In genomic region chrY:20990123-20990522, GRCh38 we compare ENCODE assay signal across 26 cellular contexts.
A peak's percentile ranks its signal among the peaks of the same experiment; 100 is the strongest.
DNase-seq lines count a peak whose midpoint lies in the region; ATAC-seq and TF ChIP-seq lines count a peak whose summit lies in the region.
"Had no signal": no experiment of that assay in that cellular context is flagged by ENCODE, and none has a peak within 500 bp of the region (broad histone marks: within the 10 kb centered on the region; RNA-seq: fewer than 3 reads in every experiment).

No MANE protein-coding gene starts in this region.

- no peaks in the 10 kb centered on the region for H3K27me3 ChIP-seq in tibial artery

- H3K36me3 Mint-ChIP-seq in activated CD4-positive, alpha-beta T cell treated with anti-CD3 and anti-CD28 coated beads, Interleukin-2, amount 10 ng/mL, durations not matched to agents 24 days and 14 days (ENCODE audit: low read depth), result peaks cover 2% of the 10 kb centered on the region
- H3K36me3 Mint-ChIP-seq in activated T-helper 2 cell treated with anti-CD3 and anti-CD28 coated beads, Interferon-gamma antibody, Interleukin-2, Interleukin-4, amounts not matched to agents 10 μg/mL and 5 μg/mL and 100 μg/mL, durations not matched to agents 14 hours and 24 hours and 36 hours (ENCODE audit: low read depth), result no peaks in the 10 kb centered on the region
- no peaks in the 10 kb centered on the region for H3K36me3 Mint-ChIP-seq in stimulated activated effector memory CD8-positive, alpha-beta T cell treated with anti-CD3 and anti-CD28 coated beads, Interleukin-12 subunit alpha, Interleukin-12 subunit beta, amount 100 ng/mL, for 72 hours
- H3K36me3 Mint-ChIP-seq: immature natural killer cell; stimulated activated naive B cell treated with anti-CD40 and anti-IgM and Interleukin-4, amounts not matched to agents 10 μg/mL and 1 μg/mL and 100 μg/mL, for 72 hours had no signal

- DNase-seq in activated CD4-positive, alpha-beta T cell treated with anti-CD3 and anti-CD28 coated beads, Interleukin-2, amount 10 ng/mL, durations not matched to agents 24 days and 14 days, result no peak
- no peak for DNase-seq in activated CD4-positive, alpha-beta T cell treated with anti-CD3 and anti-CD28 coated beads for 1 hour
- DNase-seq in activated T-helper 2 cell treated with anti-CD3 and anti-CD28 coated beads, Interferon-gamma antibody, Interleukin-2, Interleukin-4, amounts not matched to agents 10 μg/mL and 5 μg/mL and 100 μg/mL, durations not matched to agents 14 hours and 24 hours and 36 hours (ENCODE audit: low spot score), result no peak
- no peak for DNase-seq in stimulated activated effector memory CD8-positive, alpha-beta T cell treated with anti-CD3 and anti-CD28 coated beads, Interleukin-12 subunit alpha, Interleukin-12 subunit beta, amount 100 ng/mL, for 72 hours (ENCODE audit: low spot score in 2 of 2)
- DNase-seq in tibial artery, result no peak
- DNase-seq: 8988T; activated CD4-positive, alpha-beta T cell treated with anti-CD3 and anti-CD28 coated beads, Interleukin-2, amount 50 U/mL, for 48 hours; activated effector memory CD4-positive, alpha-beta T cell treated with anti-CD3 and anti-CD28 coated beads, Interleukin-2, amount 50 U/mL, for 16 hours; DMS79 treated with DMSO at 0.1 percent for 48 hours; GF-D8; immature natural killer cell; left cardiac atrium; mammary epithelial cell; NCI-H1092; NCI-H1694 treated with DMSO at 0.1 percent for 48 hours; NCI-H446; retina; stimulated activated naive B cell treated with anti-CD40 and anti-IgM and Interleukin-4, amounts not matched to agents 10 μg/mL and 1 μg/mL and 100 μg/mL, for 72 hours; SW 1271; WERI-Rb-1 had no signal

- peaks cover 17% of the 10 kb centered on the region for H3K4me1 Mint-ChIP-seq in activated CD4-positive, alpha-beta T cell treated with anti-CD3 and anti-CD28 coated beads, Interleukin-2, amount 10 ng/mL, durations not matched to agents 24 days and 14 days
- peaks cover 15% of the 10 kb centered on the region for H3K4me1 Mint-ChIP-seq in activated T-helper 2 cell treated with anti-CD3 and anti-CD28 coated beads, Interferon-gamma antibody, Interleukin-2, Interleukin-4, amounts not matched to agents 10 μg/mL and 5 μg/mL and 100 μg/mL, durations not matched to agents 14 hours and 24 hours and 36 hours (ENCODE audit: low read depth)
- H3K4me1 Mint-ChIP-seq in stimulated activated effector memory CD8-positive, alpha-beta T cell treated with anti-CD3 and anti-CD28 coated beads, Interleukin-12 subunit alpha, Interleukin-12 subunit beta, amount 100 ng/mL, for 72 hours, result peaks cover 21% of the 10 kb centered on the region
- H3K4me1 Mint-ChIP-seq: GM23338, immature natural killer cell had no signal

- intact Hi-C loops in activated CD4-positive, alpha-beta T cell treated with anti-CD3 and anti-CD28 coated beads, Interleukin-2, amount 10 ng/mL, durations not matched to agents 24 days and 14 days (cut with micrococcal nuclease), result loop anchor here (10.0 kb wide), 3 partner anchors 115 to 255 kb away; no protein-coding TSS in a partner anchor
- intact Hi-C loops in activated T-helper 2 cell treated with anti-CD3 and anti-CD28 coated beads, Interferon-gamma antibody, Interleukin-2, Interleukin-4, amounts not matched to agents 10 μg/mL and 5 μg/mL and 100 μg/mL, durations not matched to agents 14 hours and 24 hours and 36 hours (cut with micrococcal nuclease), result loop anchor here (10.0 kb wide), 3 partner anchors 145 to 1425 kb away; no protein-coding TSS in a partner anchor
- intact Hi-C loops in tibial artery (cut with DNase I; ENCODE audit: low total_unique reads), result no loop called here

- H3K27me3 Mint-ChIP-seq in activated CD4-positive, alpha-beta T cell treated with anti-CD3 and anti-CD28 coated beads, Interleukin-2, amount 10 ng/mL, durations not matched to agents 24 days and 14 days, result no peaks in the 10 kb centered on the region
- no peaks in the 10 kb centered on the region for H3K27me3 Mint-ChIP-seq in activated T-helper 2 cell treated with anti-CD3 and anti-CD28 coated beads, Interferon-gamma antibody, Interleukin-2, Interleukin-4, amounts not matched to agents 10 μg/mL and 5 μg/mL and 100 μg/mL, durations not matched to agents 14 hours and 24 hours and 36 hours (ENCODE audit: low read depth)
- H3K27me3 Mint-ChIP-seq: stimulated activated naive B cell treated with anti-CD40 and anti-IgM and Interleukin-4, amounts not matched to agents 10 μg/mL and 1 μg/mL and 100 μg/mL, for 72 hours had no signal

- ATAC-seq in stimulated activated effector memory CD8-positive, alpha-beta T cell treated with anti-CD3 and anti-CD28 coated beads, Interleukin-12 subunit alpha, Interleukin-12 subunit beta, amount 100 ng/mL, for 72 hours, result peak; percentile 43
- ATAC-seq in HG02623 (IDR thresholded peaks at IDR 0.05; ENCODE audit: unreplicated experiment) (no peak), HG03571 (IDR thresholded peaks at IDR 0.05; ENCODE audit: unreplicated experiment) (no peak)
- ATAC-seq: GM23338, left cardiac atrium had no signal

- no peaks in the 10 kb centered on the region for H3K4me1 ChIP-seq in tibial artery
- H3K4me1 ChIP-seq: parathyroid adenoma had no signal

- no peaks in the 10 kb centered on the region for H3K36me3 ChIP-seq in KOPT-K1 (ENCODE audit: insufficient read depth, low read length)
- H3K36me3 ChIP-seq in tibial artery, result no peaks in the 10 kb centered on the region
- H3K36me3 ChIP-seq: WERI-Rb-1 had no signal

- peak overlapping the region; percentile 8 for H3K4me3 Mint-ChIP-seq in activated CD4-positive, alpha-beta T cell treated with anti-CD3 and anti-CD28 coated beads, Interleukin-2, amount 10 ng/mL, durations not matched to agents 24 days and 14 days
- no peak overlapping the region for H3K4me3 Mint-ChIP-seq in activated T-helper 2 cell treated with anti-CD3 and anti-CD28 coated beads, Interferon-gamma antibody, Interleukin-2, Interleukin-4, amounts not matched to agents 10 μg/mL and 5 μg/mL and 100 μg/mL, durations not matched to agents 14 hours and 24 hours and 36 hours (ENCODE audit: low read depth)
- peak overlapping the region; percentile 41 for H3K4me3 Mint-ChIP-seq in stimulated activated effector memory CD8-positive, alpha-beta T cell treated with anti-CD3 and anti-CD28 coated beads, Interleukin-12 subunit alpha, Interleukin-12 subunit beta, amount 100 ng/mL, for 72 hours
- H3K4me3 Mint-ChIP-seq: GM23338; stimulated activated naive B cell treated with anti-CD40 and anti-IgM and Interleukin-4, amounts not matched to agents 10 μg/mL and 1 μg/mL and 100 μg/mL, for 72 hours had no signal

- H3K4me3 ChIP-seq in tibial artery, result no peak overlapping the region
- H3K4me3 ChIP-seq: GM23338 had no signal

- peak overlapping the region; percentile 78 for H3K27ac ChIP-seq in KOPT-K1 (ENCODE audit: low read depth, low read length, poor library complexity, severe bottlenecking)
- no peak overlapping the region for H3K27ac ChIP-seq in tibial artery
- H3K27ac ChIP-seq: C4-2B, parathyroid adenoma, WERI-Rb-1 had no signal

- H3K9me3 ChIP-seq in KOPT-K1 (ENCODE audit: insufficient read depth, low read length, poor library complexity, severe bottlenecking) (no peaks in the 10 kb centered on the region), tibial artery (no peaks in the 10 kb centered on the region)

- no peaks in the 10 kb centered on the region for H3K9me3 Mint-ChIP-seq in activated CD4-positive, alpha-beta T cell treated with anti-CD3 and anti-CD28 coated beads, Interleukin-2, amount 10 ng/mL, durations not matched to agents 24 days and 14 days
- no peaks in the 10 kb centered on the region for H3K9me3 Mint-ChIP-seq in activated T-helper 2 cell treated with anti-CD3 and anti-CD28 coated beads, Interferon-gamma antibody, Interleukin-2, Interleukin-4, amounts not matched to agents 10 μg/mL and 5 μg/mL and 100 μg/mL, durations not matched to agents 14 hours and 24 hours and 36 hours
- H3K9me3 Mint-ChIP-seq in stimulated activated effector memory CD8-positive, alpha-beta T cell treated with anti-CD3 and anti-CD28 coated beads, Interleukin-12 subunit alpha, Interleukin-12 subunit beta, amount 100 ng/mL, for 72 hours, result no peaks in the 10 kb centered on the region
- H3K9me3 Mint-ChIP-seq: immature natural killer cell; stimulated activated naive B cell treated with anti-CD40 and anti-IgM and Interleukin-4, amounts not matched to agents 10 μg/mL and 1 μg/mL and 100 μg/mL, for 72 hours had no signal

- peak overlapping the region; percentile 1 for H3K27ac Mint-ChIP-seq in activated CD4-positive, alpha-beta T cell treated with anti-CD3 and anti-CD28 coated beads, Interleukin-2, amount 10 ng/mL, durations not matched to agents 24 days and 14 days
- peak overlapping the region; percentile 15 for H3K27ac Mint-ChIP-seq in activated T-helper 2 cell treated with anti-CD3 and anti-CD28 coated beads, Interferon-gamma antibody, Interleukin-2, Interleukin-4, amounts not matched to agents 10 μg/mL and 5 μg/mL and 100 μg/mL, durations not matched to agents 14 hours and 24 hours and 36 hours
- H3K27ac Mint-ChIP-seq in stimulated activated effector memory CD8-positive, alpha-beta T cell treated with anti-CD3 and anti-CD28 coated beads, Interleukin-12 subunit alpha, Interleukin-12 subunit beta, amount 100 ng/mL, for 72 hours, result no peak overlapping the region
- H3K27ac Mint-ChIP-seq: GM23338; stimulated activated naive B cell treated with anti-CD40 and anti-IgM and Interleukin-4, amounts not matched to agents 10 μg/mL and 1 μg/mL and 100 μg/mL, for 72 hours had no signal

- no peak for TF ChIP-seq CTCF in tibial artery (IDR thresholded peaks at IDR 0.05)
